In the genomic region with DNA sequence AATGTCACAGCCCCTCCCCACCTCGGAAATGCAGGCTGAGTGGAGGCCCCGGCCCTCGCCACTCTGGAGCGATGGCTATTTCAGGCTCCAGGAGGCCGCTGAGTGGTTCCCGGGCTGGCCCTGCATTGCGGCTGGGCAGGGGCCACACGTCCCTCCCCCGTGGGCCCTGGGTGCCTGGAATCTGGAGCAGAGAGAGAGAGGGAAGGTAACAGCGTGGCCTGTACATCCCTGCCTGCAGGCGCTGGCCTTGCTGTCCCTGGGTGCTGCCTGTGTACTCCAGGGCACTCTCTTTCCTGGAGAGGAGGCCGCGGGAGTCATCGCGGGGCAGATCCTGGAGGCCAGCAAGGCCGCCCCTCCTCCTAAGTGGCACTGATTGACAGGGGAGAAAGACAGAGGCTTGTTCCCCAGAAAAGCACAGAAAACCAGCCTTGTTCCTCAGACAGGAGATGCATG, we compare ENCODE assay signal across 31 cellular contexts.
DNase-seq lines count a peak whose midpoint lies in the region; ATAC-seq and TF ChIP-seq lines count a peak whose summit lies in the region.
"Had no signal": no experiment of that assay in that cellular context is flagged by ENCODE, and none has a peak within 500 bp of the region (broad histone marks: within the 10 kb centered on the region; RNA-seq: fewer than 3 reads in every experiment).

No MANE protein-coding gene starts in this region.

- peaks cover 0 to 13% (median 6%) of the 10 kb centered on the region in 12 donors for H3K9me3 ChIP-seq in heart left ventricle
- H3K9me3 ChIP-seq: ovary had no signal

- peak in 3 of 4 donors; percentile 16 to 56 (median 50) for ATAC-seq in heart left ventricle
- ATAC-seq in GM18868 (IDR thresholded peaks at IDR 0.05; ENCODE audit: unreplicated experiment): no peak
- ATAC-seq: mucosa of descending colon, natural killer cell, Panc1 had no signal

- TF ChIP-seq CTCF in heart left ventricle (IDR thresholded peaks at IDR 0.05): no peak
- TF ChIP-seq CTCF in brain (conservative IDR thresholded peaks at IDR 0.05): no peak
- no peak for TF ChIP-seq CTCF in nephron progenitor cell (IDR thresholded peaks at IDR 0.05)

- H3K36me3 ChIP-seq in heart left ventricle: peaks cover 0 to 41% (median 0%) of the 10 kb centered on the region in 9 donors
- H3K36me3 ChIP-seq: ovary, SJCRH30 had no signal

- H3K27me3 ChIP-seq in heart left ventricle: no peaks in the 10 kb centered on the region
- H3K27me3 ChIP-seq: hepatocyte, ovary, SJCRH30 had no signal

- peaks cover 0 to 21% (median 8%) of the 10 kb centered on the region in 12 donors for H3K4me1 ChIP-seq in heart left ventricle
- H3K4me1 ChIP-seq: SJCRH30 had no signal

- H3K4me1 Mint-ChIP-seq in brain: peaks cover 8% of the 10 kb centered on the region
- H3K4me1 Mint-ChIP-seq in nephron progenitor cell: peaks cover 52% of the 10 kb centered on the region

- TF ChIP-seq POLR2A in heart left ventricle (IDR thresholded peaks at IDR 0.05): no peak

- no peak overlapping the region for H3K4me3 ChIP-seq in heart left ventricle
- H3K4me3 ChIP-seq: GM23248, hepatocyte, lung, mucosa of descending colon, ovary, SJCRH30 had no signal

- H3K36me3 Mint-ChIP-seq in brain (peaks cover 26% of the 10 kb centered on the region), nephron progenitor cell (ENCODE audit: low read depth) (no peaks in the 10 kb centered on the region)
- H3K36me3 Mint-ChIP-seq: natural killer cell had no signal

- peaks cover 0 to 12% (median 3%) of the 10 kb centered on the region in 5 experiments for H3K9me3 Mint-ChIP-seq in brain
- peaks cover 9% of the 10 kb centered on the region for H3K9me3 Mint-ChIP-seq in nephron progenitor cell
- H3K9me3 Mint-ChIP-seq: natural killer cell had no signal

- H3K27me3 Mint-ChIP-seq in brain (no peaks in the 10 kb centered on the region), nephron progenitor cell (ENCODE audit: low read depth, poor library complexity) (no peaks in the 10 kb centered on the region)
- H3K27me3 Mint-ChIP-seq: activated CD4-positive, alpha-beta T cell treated with anti-CD3 and anti-CD28 coated beads, Interleukin-2, amount 10 ng/mL, durations not matched to agents 24 days and 14 days; activated naive CD8-positive, alpha-beta T cell; CD8-positive, alpha-beta memory T cell had no signal

- H3K4me3 Mint-ChIP-seq in brain (no peak overlapping the region), nephron progenitor cell (peak overlapping the region; percentile 41)
- H3K4me3 Mint-ChIP-seq: activated CD4-positive, alpha-beta T cell treated with anti-CD3 and anti-CD28 coated beads, Interleukin-2, amount 10 ng/mL, durations not matched to agents 24 days and 14 days; activated naive CD8-positive, alpha-beta T cell; CD8-positive, alpha-beta memory T cell; natural killer cell had no signal

- 58 to 74% (median 67%) methylated on average over 12 to 16 of the region's 16 CpGs for WGBS in heart left ventricle, 4 donors

- H3K27ac Mint-ChIP-seq in brain (peak overlapping the region in 4 of 5 experiments; percentile 31 to 90 (median 58)), nephron progenitor cell (peak overlapping the region; percentile 56)
- H3K27ac Mint-ChIP-seq: activated CD4-positive, alpha-beta T cell treated with anti-CD3 and anti-CD28 coated beads, Interleukin-2, amount 10 ng/mL, durations not matched to agents 24 days and 14 days; activated naive CD8-positive, alpha-beta T cell; activated T-helper 2 cell treated with anti-CD3 and anti-CD28 coated beads, Interferon-gamma antibody, Interleukin-2, Interleukin-4, amounts not matched to agents 10 μg/mL and 5 μg/mL and 100 μg/mL, durations not matched to agents 14 hours and 24 hours and 36 hours; CD8-positive, alpha-beta memory T cell; natural killer cell had no signal

- H3K27ac ChIP-seq in heart left ventricle: peak overlapping the region in 2 of 12 donors; percentile 7 to 64
- H3K27ac ChIP-seq: GM23248, hepatocyte, ovary, SJCRH30, WERI-Rb-1 had no signal

- DNase-seq in heart left ventricle: peak in 1 of 5 donors; percentile 50
- no peak for DNase-seq in cardiac septum (ENCODE audit: low spot score)
- DNase-seq in nephron progenitor cell: no peak
- no peak for DNase-seq in SK-N-DZ (ENCODE audit: low spot score)
- no peak for DNase-seq in NCI-H524 treated with DMSO at 0.1 percent for 48 hours (lab: John Stamatoyannopoulos, UW)
- DNase-seq: activated CD4-positive, alpha-beta T cell treated with anti-CD3 and anti-CD28 coated beads, Interleukin-2, amount 10 ng/mL, durations not matched to agents 24 days and 14 days; activated CD8-positive, alpha-beta memory T cell treated with anti-CD3 and anti-CD28 coated beads for 24 hours; activated T-cell treated with anti-CD3 and anti-CD28 coated beads for 4 hours; CD8-positive, alpha-beta memory T cell; cerebellar nuclear complex; GM23248; kidney glomerular epithelial cell; natural killer cell; NCI-H1092 treated with DMSO at 0.1 percent for 48 hours; NCI-H187 treated with DMSO at 0.1 percent for 48 hours; NCI-H526; ovary; retina; SJCRH30; small intestine; stimulated activated naive CD4-positive, alpha-beta T cell; T1000; WERI-Rb-1 had no signal

- intact Hi-C loops in heart left ventricle (cut with DNase I): loop anchor here in 1 of 10 donors (5.0 kb wide), 1 partner anchor 137 kb away; no protein-coding TSS in a partner anchor
- intact Hi-C loops in cardiac septum (cut with DNase I): no loop called here
